In the genomic region with DNA sequence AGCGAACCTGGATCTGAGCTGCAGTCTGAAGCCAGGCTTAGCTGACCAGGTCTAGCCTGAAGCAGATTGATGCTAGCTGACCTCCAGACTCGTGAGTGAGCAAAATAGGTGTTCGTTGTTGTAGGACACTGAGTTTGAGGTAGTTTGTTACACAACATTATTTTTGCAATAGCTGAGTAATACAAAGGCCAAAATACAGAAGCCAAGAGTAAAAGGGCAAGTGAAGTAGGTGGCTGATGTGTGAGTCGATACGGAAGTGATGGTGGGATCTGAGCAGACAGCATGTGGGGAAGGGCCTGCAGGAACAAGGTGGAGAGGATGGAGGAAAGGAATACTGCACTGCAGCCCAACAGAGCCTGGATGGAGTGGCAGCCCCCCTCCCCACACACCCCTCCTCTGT, we compare ENCODE assay signal across 17 cellular contexts.
"Had no signal": no experiment of that assay in that cellular context is flagged by ENCODE, and none has a peak within 500 bp of the region (broad histone marks: within the 10 kb centered on the region; RNA-seq: fewer than 3 reads in every experiment).

No MANE protein-coding gene starts in this region.

- H3K4me3 Mint-ChIP-seq: activated naive CD8-positive, alpha-beta T cell; activated T-cell treated with anti-CD3 and anti-CD28 coated beads, Interleukin-2, amount 50 U/mL, for 4 hours; endodermal cell; natural killer cell; type B pancreatic cell had no signal

- H3K9me3 Mint-ChIP-seq: activated T-cell treated with anti-CD3 and anti-CD28 coated beads, Interleukin-2, amount 50 U/mL, for 4 hours; endodermal cell; natural killer cell; type B pancreatic cell had no signal

- DNase-seq: activated effector memory CD4-positive, alpha-beta T cell treated with anti-CD3 and anti-CD28 coated beads, Interleukin-2, amount 50 U/mL, for 16 hours; activated T-cell treated with anti-CD3 and anti-CD28 coated beads, Interleukin-2, amount 50 U/mL, for 4 hours; aorta; endodermal cell; erythroblast; hypothalamus; mucosa of descending colon; natural killer cell; psoas muscle; spleen; stimulated activated CD4-positive, alpha-beta T cell treated with anti-CD3 and anti-CD28 coated beads, Interleukin-1b, Interleukin-23, amount 100 ng/mL, for 48 hours; stimulated activated naive CD4-positive, alpha-beta T cell had no signal

- H3K27ac Mint-ChIP-seq: activated naive CD8-positive, alpha-beta T cell; endodermal cell; natural killer cell; type B pancreatic cell had no signal

- H3K27ac ChIP-seq: breast epithelium, psoas muscle, suprapubic skin had no signal

- H3K36me3 Mint-ChIP-seq: activated naive CD8-positive, alpha-beta T cell; natural killer cell; type B pancreatic cell had no signal

- H3K4me1 Mint-ChIP-seq: natural killer cell had no signal

- ATAC-seq: activated CD4-positive, CD25-positive, alpha-beta regulatory T cell treated with anti-CD3 and anti-CD28 coated beads, Interleukin-2, amount 50 U/mL, for 24 hours; activated T-cell treated with anti-CD3 and anti-CD28 coated beads, Interleukin-2, amount 50 U/mL, for 4 hours; mucosa of descending colon; psoas muscle had no signal
